9 cellular contexts compared by ENCODE assay signal in the genomic region with DNA sequence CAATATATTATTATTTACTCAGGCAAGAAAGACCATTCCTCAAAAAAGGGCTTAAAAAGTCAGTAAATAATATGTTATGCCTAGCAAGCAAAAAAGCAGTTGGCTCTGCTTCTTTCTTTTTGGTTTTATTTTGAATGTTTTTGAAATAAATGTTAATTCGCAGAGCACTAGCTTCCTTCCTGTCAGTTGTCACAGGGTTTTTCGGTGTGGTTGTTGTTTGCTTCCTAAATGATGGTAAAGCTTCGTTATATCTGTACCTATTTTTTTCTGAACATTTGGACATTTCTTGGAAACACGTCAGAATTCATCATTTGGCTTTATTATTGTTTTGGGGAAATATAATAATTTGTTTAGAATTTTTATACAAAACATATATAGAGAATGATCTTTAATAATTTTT.
"Had no signal": no experiment of that assay in that cellular context is flagged by ENCODE, and none has a peak within 500 bp of the region (broad histone marks: within the 10 kb centered on the region; RNA-seq: fewer than 3 reads in every experiment).

No MANE protein-coding gene starts in this region.

- H3K4me3 ChIP-seq: adrenal gland, coronary artery, stomach had no signal

- DNase-seq: activated CD4-positive, alpha-beta T cell treated with anti-CD3 and anti-CD28 coated beads for 1 hour; activated CD8-positive, alpha-beta memory T cell treated with anti-CD3 and anti-CD28 coated beads for 24 hours; activated gamma-delta T cell treated with Interleukin-2 at 50 U/mL for 16 hours; kidney; left ventricle myocardium superior; mesenchymal stem cell; stomach had no signal

- H3K27ac ChIP-seq: adrenal gland, coronary artery had no signal

- H3K9me3 ChIP-seq: adrenal gland, stomach had no signal

- H3K27me3 ChIP-seq: adrenal gland, stomach had no signal

- H3K36me3 ChIP-seq: adrenal gland, stomach had no signal

- H3K4me1 ChIP-seq: adrenal gland had no signal
